Comparison of ENCODE assay signal across 13 cellular contexts in genomic region chr20:53847843-53848185, GRCh38.
DNase-seq lines count a peak whose midpoint lies in the region; FAIRE-seq and TF ChIP-seq lines count a peak whose summit lies in the region.
"Had no signal": no experiment of that assay in that cellular context is flagged by ENCODE, and none has a peak within 500 bp of the region (broad histone marks: within the 10 kb centered on the region; RNA-seq: fewer than 3 reads in every experiment).

No MANE protein-coding gene starts in this region.

- H3K23me2 ChIP-seq in H1 (ENCODE audit: low read depth, low read length): no peaks in the 10 kb centered on the region

- TF ChIP-seq CTCF in OCI-LY1 (IDR thresholded peaks at IDR 0.05; ENCODE audit: low read length) (no peak), H1 (IDR thresholded peaks at IDR 0.05; ENCODE audit: control extremely low read depth in 1 of 3, insufficient read depth in 1 of 3, low read depth in 1 of 3, low read length in 3 of 3) (no peak), esophagus squamous epithelium (IDR thresholded peaks at IDR 0.05) (no peak)

- no peak overlapping the region for H3K14ac ChIP-seq in H1 (ENCODE audit: insufficient read length)

- H3K36me3 ChIP-seq in OCI-LY1 (ENCODE audit: insufficient read depth, low read length) (no peaks in the 10 kb centered on the region), H1 (ENCODE audit: control insufficient read depth in 2 of 4, insufficient read depth in 4 of 4, low read length in 3 of 4) (no peaks in the 10 kb centered on the region), esophagus squamous epithelium (no peaks in the 10 kb centered on the region)

- peaks cover 6% of the 10 kb centered on the region; the same call in 1 of the 2 replicates for H3F3A ChIP-seq in OCI-LY1 (ENCODE audit: insufficient read depth, low read length)

- H3K4ac ChIP-seq in H1 (replicated peaks; ENCODE audit: insufficient read length, low read depth, low read length): no peak overlapping the region

- H3K79me1 ChIP-seq in H1 (ENCODE audit: low read depth, low read length): no peaks in the 10 kb centered on the region

- no peak overlapping the region for H2BK15ac ChIP-seq in H1 (ENCODE audit: low read length)

- H2BK120ac ChIP-seq in H1 (replicated peaks; ENCODE audit: low read depth, low read length): no peak overlapping the region

- H3K4me1 ChIP-seq in OCI-LY1 (ENCODE audit: insufficient read depth, low read length, severe bottlenecking) (peaks cover 53% of the 10 kb centered on the region), H1 (replicated peaks in 1 of 4; ENCODE audit: control insufficient read depth in 3 of 4, insufficient read depth in 4 of 4, low read length in 3 of 4) (peaks cover 0 to 2% (median 0%) of the 10 kb centered on the region in 4 experiments; a peak in 2 of 7 replicates), esophagus squamous epithelium (peaks cover 0 to 23% (median 5%) of the 10 kb centered on the region in 3 donors)

- H3K9me2 ChIP-seq in OCI-LY1 (ENCODE audit: low read depth, low read length): no peaks in the 10 kb centered on the region

- peak overlapping the region; percentile 63 for H3K4me2 ChIP-seq in OCI-LY1 (ENCODE audit: low read length)
- no peak overlapping the region for H3K4me2 ChIP-seq in H1 (ENCODE audit: insufficient read depth in 1 of 2, low read depth in 2 of 2, low read length in 2 of 2)
- H3K4me2 ChIP-seq: KMS-11 had no signal

- H2AFZ ChIP-seq in OCI-LY1 (ENCODE audit: low read length): no peak overlapping the region
- H2AFZ ChIP-seq in H1 (ENCODE audit: low read length): 0 out of 2 replicates have a peak overlapping the region, but pooled peaks have one; percentile 14

- no peaks in the 10 kb centered on the region for H3K9me3 ChIP-seq in OCI-LY1 (ENCODE audit: low read length)
- no peaks in the 10 kb centered on the region for H3K9me3 ChIP-seq in H1 (ENCODE audit: insufficient read depth in 2 of 2, low read depth in 1 of 2, low read length in 1 of 2)
- no peaks in the 10 kb centered on the region for H3K9me3 ChIP-seq in esophagus squamous epithelium

- peak overlapping the region; percentile 25 for H3K4me3 ChIP-seq in OCI-LY1 (ENCODE audit: low read depth, low read length, poor library complexity, severe bottlenecking)
- H3K4me3 ChIP-seq in H1 (ENCODE audit: extremely low read depth in 1 of 4, insufficient read depth in 2 of 4, low read depth in 3 of 4, low read length in 4 of 4): no peak overlapping the region
- H3K4me3 ChIP-seq in esophagus squamous epithelium: no peak overlapping the region
- H3K4me3 ChIP-seq: skin epidermis had no signal

- H3K18ac ChIP-seq in H1 (ENCODE audit: extremely low read depth, low read length): no peak overlapping the region

- TF ChIP-seq RAD21 in H1 (IDR thresholded peaks at IDR 0.05 in 1 of 2, conservative IDR thresholded peaks at IDR 0.05 in 1 of 2; ENCODE audit: low read depth in 2 of 2, low read length in 2 of 2): no peak

- POLR2A ChIA-PET in H1 (lab: Charles Lee; ENCODE audit: partially characterized antibody): no interaction called here

- intact Hi-C loops in esophagus squamous epithelium (cut with DNase I): no loop called here

- H3K23ac ChIP-seq in H1 (ENCODE audit: insufficient read length): no peak overlapping the region

- TF ChIP-seq POLR2A in H1 (IDR thresholded peaks at IDR 0.05; ENCODE audit: control extremely low read depth in 1 of 2, low read depth in 2 of 2, low read length in 2 of 2) (no peak), esophagus squamous epithelium (IDR thresholded peaks at IDR 0.05) (no peak)

- TF ChIP-seq EP300 in H1 (IDR thresholded peaks at IDR 0.05; ENCODE audit: borderline replicate concordance in 1 of 2, low read depth in 2 of 2, low read length in 2 of 2): no peak

- no peaks in the 10 kb centered on the region for H3K79me2 ChIP-seq in OCI-LY1 (ENCODE audit: insufficient read depth, low read length)
- H3K79me2 ChIP-seq in H1 (ENCODE audit: control insufficient read depth in 1 of 2, insufficient read depth in 2 of 2, low read length in 2 of 2): no peaks in the 10 kb centered on the region

- FAIRE-seq in GM19239 (lab: Jason Lieb, UNC): peak; percentile 82
- FAIRE-seq in H1 (lab: Jason Lieb, UNC): no peak

- H4K91ac ChIP-seq in H1 (replicated peaks; ENCODE audit: insufficient read length, low read length): no peak overlapping the region

- H2BK5ac ChIP-seq in H1 (ENCODE audit: low read depth, low read length): no peak overlapping the region

- peak overlapping the region; percentile 53 for H3K9ac ChIP-seq in OCI-LY1 (ENCODE audit: low read length)
- no peak overlapping the region for H3K9ac ChIP-seq in H1 (replicated peaks in 1 of 4; ENCODE audit: extremely low read depth in 1 of 4, low read depth in 3 of 4, low read length in 3 of 4)
- H3K9ac ChIP-seq: KMS-11 had no signal

- no peak overlapping the region for H4K8ac ChIP-seq in H1 (ENCODE audit: extremely low read depth, insufficient read depth, low read length)

- no peak overlapping the region for H2BK20ac ChIP-seq in H1 (ENCODE audit: low read length)

- CTCF ChIA-PET in H1 (lab: Charles Lee; ENCODE audit: partially characterized antibody): interaction anchor here (0.6 to 1.5 kb wide), 3 partner anchors 9 to 92 kb away, joined by 3 read pairs; no protein-coding TSS in a partner anchor

- H3K27me3 ChIP-seq in OCI-LY1 (ENCODE audit: insufficient read depth, low read length) (no peaks in the 10 kb centered on the region), H1 (replicated peaks in 1 of 4; ENCODE audit: control insufficient read depth in 3 of 4, extremely low read depth in 1 of 4, insufficient read depth in 3 of 4, low read length in 3 of 4) (no peaks in the 10 kb centered on the region), esophagus squamous epithelium (no peaks in the 10 kb centered on the region)

- H2AK5ac ChIP-seq in H1 (ENCODE audit: low read depth, low read length): no peak overlapping the region

- H4K20me1 ChIP-seq in OCI-LY1 (ENCODE audit: insufficient read depth, low read length): no peaks in the 10 kb centered on the region
- H4K20me1 ChIP-seq in H1 (replicated peaks in 1 of 2; ENCODE audit: control insufficient read depth in 1 of 2, insufficient read depth in 2 of 2, low read length in 2 of 2): no peaks in the 10 kb centered on the region

- 97% methylated on average over 2 of the region's 2 CpGs; no CpG with 5 or more reads in 1 of the 2 experiments for WGBS in H1 (ENCODE audit: extremely low coverage in 1 of 2, insufficient coverage in 1 of 2, insufficient read length in 1 of 2, insufficient replicate concordance in 2 of 2, low coverage in 1 of 2, low lambda C conversion rate in 2 of 2, missing lambda C conversion rate in 1 of 2), 2 experiments
- WGBS in esophagus squamous epithelium, 2 donors: 71 to 86% methylated on average over 2 of the region's 2 CpGs

- DNase-seq in AML-193 (lab: John Stamatoyannopoulos, UW): peak; percentile 48 to 71
- DNase-seq in GM19239 (ENCODE audit: insufficient read length, low spot score): no peak
- DNase-seq in H1 (ENCODE audit: low read depth in 1 of 2, low spot score in 2 of 2): no peak
- no peak for DNase-seq in esophagus squamous epithelium (lab: John Stamatoyannopoulos, UW)
- DNase-seq in hippocampal formation (lab: John Stamatoyannopoulos, UW): no peak
- DNase-seq in C1 segment of cervical spinal cord (lab: John Stamatoyannopoulos, UW): no peak
- no peak for DNase-seq in mesenteric fat pad (ENCODE audit: low spot score)
- DNase-seq: activated gamma-delta T cell treated with Interleukin-2 at 50 U/mL for 16 hours; NCI-H524; stimulated activated CD8-positive, alpha-beta memory T cell treated with anti-CD3 and anti-CD28 coated beads, Interleukin-4, amount 100 ng/mL, for 48 hours had no signal

- H2BK12ac ChIP-seq in H1 (ENCODE audit: low read depth, low read length): no peak overlapping the region

- H3K27ac ChIP-seq in OCI-LY1 (ENCODE audit: low read depth, low read length, poor library complexity, severe bottlenecking) (peak overlapping the region; percentile 88), H1 (ENCODE audit: low read depth, low read length) (no peak overlapping the region), esophagus squamous epithelium (peak overlapping the region in 2 of 4 donors; percentile 8 to 23)
- H3K27ac ChIP-seq: KMS-11 had no signal

- H3K56ac ChIP-seq in H1 (replicated peaks; ENCODE audit: insufficient read length, low read depth, low read length): no peak overlapping the region

- H4K5ac ChIP-seq in H1 (ENCODE audit: insufficient read length, low read depth, low read length): no peak overlapping the region

TF ChIP-seq in H1, 55 proteins besides CTCF, POLR2A, EP300 and RAD21 (continues in another document):
- no peak for TF ChIP-seq SAP30 (IDR thresholded peaks at IDR 0.05; ENCODE audit: insufficient read depth, insufficient replicate concordance, low read length)
- no peak for TF ChIP-seq SRF (IDR thresholded peaks at IDR 0.05; ENCODE audit: low read depth, low read length)

Comparison
In these comparisons a context has a peak if more than half of its experiments do, and no peak if none do; other contexts are left out.
1. DNase-seq: peak in AML-193 (2 of 2); none in GM19239 (single experiment), H1 (0 of 2), esophagus squamous epithelium (single experiment), hippocampal formation (0 of 2), C1 segment of cervical spinal cord (0 of 14) and mesenteric fat pad (single experiment).